Comparison of ENCODE assay signal across 26 cellular contexts in the genomic region with DNA sequence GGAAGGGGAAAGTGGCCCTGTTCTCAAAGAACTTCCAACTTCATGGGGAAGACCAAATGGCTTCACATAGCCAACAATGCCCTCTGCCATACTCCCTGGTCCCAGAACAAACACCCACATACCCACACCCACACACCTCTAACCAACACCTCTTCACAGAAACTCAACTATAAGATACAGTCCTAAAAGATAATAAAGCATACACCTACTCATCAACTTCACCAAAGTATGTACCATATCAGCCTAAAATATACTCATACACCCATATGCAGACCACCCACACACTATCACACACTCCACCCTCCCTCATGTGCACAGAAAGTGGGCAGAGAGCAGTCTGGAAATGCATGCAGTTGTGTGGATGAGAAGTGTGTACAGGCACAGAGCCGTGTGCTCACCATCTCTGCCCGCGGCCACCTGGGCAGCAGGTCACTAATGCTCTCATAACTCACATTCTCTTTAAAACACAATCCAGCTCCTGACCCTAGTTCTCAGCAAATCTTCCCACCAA. TPM values are rescaled to one million over a fixed set of nuclear protein-coding genes. Genes with fewer than 3 reads are reported as not detected.
"Had no signal": no experiment of that assay in that cellular context is flagged by ENCODE, and none has a peak within 500 bp of the region (broad histone marks: within the 10 kb centered on the region; RNA-seq: fewer than 3 reads in every experiment).

No MANE protein-coding gene starts in this region.

- H3K9me3 ChIP-seq: adrenal gland, MG63 had no signal

- H3K27ac ChIP-seq: adrenal gland, KMS-11, SK-N-MC had no signal

- H3K27me3 ChIP-seq: adrenal gland, MG63 had no signal

- H3K4me2 ChIP-seq: KMS-11 had no signal

- H3K9ac ChIP-seq: KMS-11 had no signal

- DNase-seq: activated B cell treated with CpG ODN at 0.5 μM for 24 hours; activated CD4-positive, alpha-beta T cell treated with anti-CD3 and anti-CD28 coated beads for 1 hour; activated CD4-positive, alpha-beta T cell treated with anti-CD3 and anti-CD28 coated beads, Interleukin-2, amount 10 ng/mL, durations not matched to agents 24 days and 14 days; activated CD4-positive, alpha-beta T cell treated with anti-CD3 and anti-CD28 coated beads, Interleukin-2, amount 50 U/mL, for 48 hours; activated CD8-positive, alpha-beta memory T cell treated with anti-CD3 and anti-CD28 coated beads, Interleukin-2, amount 10 ng/mL, durations not matched to agents 7 days and 5 days; activated naive CD4-positive, alpha-beta T cell treated with anti-CD3 and anti-CD28 coated beads, Interleukin-2, amount 50 U/mL, for 16 hours; activated T-cell treated with anti-CD3 and anti-CD28 coated beads, Interleukin-2, amount 50 U/mL, for 24 hours; adrenal gland; MG63; NCI-H1105; NCI-H1436; NCI-H1694 treated with DMSO at 0.1 percent for 48 hours; NCI-H2029 treated with DMSO at 0.1 percent for 48 hours; NCI-H345; NCI-H510A; NCI-H526 treated with DMSO at 0.1 percent for 48 hours; NCI-H82; RPMI8226; T-cell; T-helper 2 cell; T1000 had no signal

- H3K4me3 ChIP-seq: adrenal gland, MG63, SK-N-MC had no signal

- H3K36me3 ChIP-seq: adrenal gland had no signal

- ATAC-seq: activated CD8-positive, alpha-beta memory T cell treated with anti-CD3 and anti-CD28 coated beads, Interleukin-2, amount 10 ng/mL, durations not matched to agents 7 days and 5 days; Panc1; Right ventricle myocardium inferior; T-cell had no signal

- H3K4me1 ChIP-seq: adrenal gland had no signal

- FAIRE-seq: TTC549 had no signal

RNA-seq across cellular contexts. Expression of a gene that starts 34.9 kb away (rescaled TPM):
- total RNA-seq: adrenal gland, Right ventricle myocardium inferior had no signal
